25 cellular contexts compared by ENCODE assay signal in genomic region chr17:29883497-29883896, GRCh38. TPM values are rescaled to one million over a fixed set of nuclear protein-coding genes. Genes with fewer than 3 reads are reported as not detected.
DNase-seq lines count a peak whose midpoint lies in the region; ATAC-seq, FAIRE-seq and TF ChIP-seq lines count a peak whose summit lies in the region.
"Had no signal": no experiment of that assay in that cellular context is flagged by ENCODE, and none has a peak within 500 bp of the region (broad histone marks: within the 10 kb centered on the region; RNA-seq: fewer than 3 reads in every experiment).

No MANE protein-coding gene starts in this region.

- BruUV-seq in endothelial cell of umbilical vein (replicated peaks; lab: Mats Ljungman, UMichigan) = no TSS peak

- peak overlapping the region; percentile 11 for H3K27ac Mint-ChIP-seq in activated naive CD8-positive, alpha-beta T cell treated with anti-CD3 and anti-CD28 coated beads for 36 hours
- H3K27ac Mint-ChIP-seq in activated naive CD8-positive, alpha-beta T cell treated with anti-CD3 and anti-CD28 coated beads, Interleukin-2, amount 50 U/mL, for 24 hours = no peak overlapping the region
- H3K27ac Mint-ChIP-seq in stimulated activated memory B cell treated with anti-CD40 and anti-IgM and Interleukin-4, amounts not matched to agents 10 μg/mL and 1 μg/mL and 100 μg/mL, for 72 hours = peak overlapping the region; percentile 7
- H3K27ac Mint-ChIP-seq: activated CD4-positive, alpha-beta memory T cell treated with anti-CD3 and anti-CD28 coated beads, Interleukin-2, amount 10 ng/mL, durations not matched to agents 7 days and 5 days; activated naive CD8-positive, alpha-beta T cell treated with anti-CD3 and anti-CD28 coated beads, Interleukin-2, amount 10 ng/mL, durations not matched to agents 7 days and 5 days; dendritic cell treated with granulocyte-macrophage colony-stimulating factor and Interleukin-4, amounts not matched to agents 40 ng/mL and 50 ng/mL, for 4 days; GM23338; T-helper 2 cell treated with Interferon-gamma antibody and Interleukin-4, amounts not matched to agents 5 μg/mL and 100 μg/mL, for 36 hours; WTC11 had no signal

- no peak overlapping the region for H2AFZ ChIP-seq in endothelial cell of umbilical vein (ENCODE audit: low read depth, low read length)
- H2AFZ ChIP-seq: GM23338 had no signal

- DNase-seq in activated naive CD8-positive, alpha-beta T cell treated with anti-CD3 and anti-CD28 coated beads for 36 hours = no peak
- no peak for DNase-seq in activated naive CD8-positive, alpha-beta T cell treated with anti-CD3 and anti-CD28 coated beads, Interleukin-2, amount 50 U/mL, for 24 hours
- DNase-seq in NCI-H69 (lab: John Stamatoyannopoulos, UW) (peak; percentile 13), endothelial cell of umbilical vein (ENCODE audit: low read depth, low spot score) (peak; percentile 17), KBM-7 (no peak), NCI-H524 treated with DMSO at 0.1 percent for 48 hours (lab: John Stamatoyannopoulos, UW) (no peak), D341Med (ENCODE audit: low spot score) (no peak)
- DNase-seq: ACHN; activated CD4-positive, alpha-beta memory T cell treated with anti-CD3 and anti-CD28 coated beads, Interleukin-2, amount 10 ng/mL, durations not matched to agents 7 days and 5 days; activated naive CD8-positive, alpha-beta T cell treated with anti-CD3 and anti-CD28 coated beads, Interleukin-2, amount 10 ng/mL, durations not matched to agents 7 days and 5 days; DMS79; gastrocnemius medialis; left lung; NCI-H1417; NCI-H2107; NCI-H526; stimulated activated CD8-positive, alpha-beta memory T cell treated with anti-CD3 and anti-CD28 coated beads, Interleukin-4, amount 100 ng/mL, for 48 hours had no signal

- H3K9me3 ChIP-seq in endothelial cell of umbilical vein (replicated peaks; ENCODE audit: control insufficient read depth, insufficient read depth, low read length) = no peaks in the 10 kb centered on the region
- H3K9me3 ChIP-seq: gastrocnemius medialis, left lung, suprapubic skin had no signal

- no peak for FAIRE-seq in endothelial cell of umbilical vein (lab: Jason Lieb, UNC)

- no peak for TF ChIP-seq POLR2A in endothelial cell of umbilical vein (IDR thresholded peaks at IDR 0.05; ENCODE audit: low read depth, low read length)

- H3K4me1 ChIP-seq in endothelial cell of umbilical vein (ENCODE audit: control insufficient read depth, extremely low read depth, insufficient read depth, low read length) = peaks cover 11% of the 10 kb centered on the region
- H3K4me1 ChIP-seq: suprapubic skin had no signal

- no peak overlapping the region for H3K9ac ChIP-seq in endothelial cell of umbilical vein (replicated peaks; ENCODE audit: extremely low read depth, insufficient read depth, low read length)

- H3K27ac ChIP-seq in endothelial cell of umbilical vein (ENCODE audit: insufficient read depth, low read depth, low read length) = no peak overlapping the region
- H3K27ac ChIP-seq: epithelial cell of prostate, gastrocnemius medialis, left lung, SJCRH30, suprapubic skin had no signal

- peaks cover 4% of the 10 kb centered on the region for H4K20me1 ChIP-seq in endothelial cell of umbilical vein (replicated peaks; ENCODE audit: control insufficient read depth, extremely low read depth, insufficient read depth, low read length)

- peak overlapping the region; percentile 51 for H3K4me2 ChIP-seq in endothelial cell of umbilical vein (ENCODE audit: insufficient read depth, low read length)
- H3K4me2 ChIP-seq: GM23338 had no signal

- POLR2A ChIA-PET in endothelial cell of umbilical vein (lab: Charles Lee) = no interaction called here

- H3K9me3 Mint-ChIP-seq in activated naive CD8-positive, alpha-beta T cell treated with anti-CD3 and anti-CD28 coated beads for 36 hours = no peaks in the 10 kb centered on the region
- no peaks in the 10 kb centered on the region for H3K9me3 Mint-ChIP-seq in activated naive CD8-positive, alpha-beta T cell treated with anti-CD3 and anti-CD28 coated beads, Interleukin-2, amount 50 U/mL, for 24 hours
- no peaks in the 10 kb centered on the region for H3K9me3 Mint-ChIP-seq in stimulated activated memory B cell treated with anti-CD40 and anti-IgM and Interleukin-4, amounts not matched to agents 10 μg/mL and 1 μg/mL and 100 μg/mL, for 72 hours
- H3K9me3 Mint-ChIP-seq: activated CD4-positive, alpha-beta memory T cell treated with anti-CD3 and anti-CD28 coated beads, Interleukin-2, amount 10 ng/mL, durations not matched to agents 7 days and 5 days; activated naive CD8-positive, alpha-beta T cell treated with anti-CD3 and anti-CD28 coated beads, Interleukin-2, amount 10 ng/mL, durations not matched to agents 7 days and 5 days; dendritic cell treated with granulocyte-macrophage colony-stimulating factor and Interleukin-4, amounts not matched to agents 40 ng/mL and 50 ng/mL, for 4 days; GM23338; T-helper 2 cell treated with Interferon-gamma antibody and Interleukin-4, amounts not matched to agents 5 μg/mL and 100 μg/mL, for 36 hours; WTC11 had no signal

- no peaks in the 10 kb centered on the region for H3K36me3 ChIP-seq in endothelial cell of umbilical vein (ENCODE audit: control insufficient read depth in 2 of 2, extremely low read depth in 1 of 2, insufficient read depth in 2 of 2, low read length in 2 of 2)
- H3K36me3 ChIP-seq: gastrocnemius medialis, left lung, suprapubic skin had no signal

- H3K36me3 Mint-ChIP-seq in activated naive CD8-positive, alpha-beta T cell treated with anti-CD3 and anti-CD28 coated beads for 36 hours = peaks cover 10% of the 10 kb centered on the region
- H3K36me3 Mint-ChIP-seq in activated naive CD8-positive, alpha-beta T cell treated with anti-CD3 and anti-CD28 coated beads, Interleukin-2, amount 50 U/mL, for 24 hours (ENCODE audit: low read depth) = peaks cover 4% of the 10 kb centered on the region
- H3K36me3 Mint-ChIP-seq in stimulated activated memory B cell treated with anti-CD40 and anti-IgM and Interleukin-4, amounts not matched to agents 10 μg/mL and 1 μg/mL and 100 μg/mL, for 72 hours = peaks cover 10% of the 10 kb centered on the region
- H3K36me3 Mint-ChIP-seq: WTC11 had no signal

- no peak overlapping the region for H3K4me3 Mint-ChIP-seq in activated naive CD8-positive, alpha-beta T cell treated with anti-CD3 and anti-CD28 coated beads for 36 hours
- H3K4me3 Mint-ChIP-seq in activated naive CD8-positive, alpha-beta T cell treated with anti-CD3 and anti-CD28 coated beads, Interleukin-2, amount 50 U/mL, for 24 hours = no peak overlapping the region
- H3K4me3 Mint-ChIP-seq in stimulated activated memory B cell treated with anti-CD40 and anti-IgM and Interleukin-4, amounts not matched to agents 10 μg/mL and 1 μg/mL and 100 μg/mL, for 72 hours = no peak overlapping the region
- H3K4me3 Mint-ChIP-seq: activated CD4-positive, alpha-beta memory T cell treated with anti-CD3 and anti-CD28 coated beads, Interleukin-2, amount 10 ng/mL, durations not matched to agents 7 days and 5 days; activated naive CD8-positive, alpha-beta T cell treated with anti-CD3 and anti-CD28 coated beads, Interleukin-2, amount 10 ng/mL, durations not matched to agents 7 days and 5 days; dendritic cell treated with granulocyte-macrophage colony-stimulating factor and Interleukin-4, amounts not matched to agents 40 ng/mL and 50 ng/mL, for 4 days; GM23338; T-helper 2 cell treated with Interferon-gamma antibody and Interleukin-4, amounts not matched to agents 5 μg/mL and 100 μg/mL, for 36 hours; WTC11 had no signal

- peaks cover 14% of the 10 kb centered on the region for H3K79me2 ChIP-seq in endothelial cell of umbilical vein (ENCODE audit: control insufficient read depth, insufficient read depth, low read length)

- peaks cover 23% of the 10 kb centered on the region for H3K4me1 Mint-ChIP-seq in activated naive CD8-positive, alpha-beta T cell treated with anti-CD3 and anti-CD28 coated beads for 36 hours
- peaks cover 16% of the 10 kb centered on the region for H3K4me1 Mint-ChIP-seq in activated naive CD8-positive, alpha-beta T cell treated with anti-CD3 and anti-CD28 coated beads, Interleukin-2, amount 50 U/mL, for 24 hours
- peaks cover 42% of the 10 kb centered on the region for H3K4me1 Mint-ChIP-seq in stimulated activated memory B cell treated with anti-CD40 and anti-IgM and Interleukin-4, amounts not matched to agents 10 μg/mL and 1 μg/mL and 100 μg/mL, for 72 hours

- dilution Hi-C loops in endothelial cell of umbilical vein (cut with MboI; ENCODE audit: extremely low pct_ligation_motif_present, low sequenced_read_pairs) = no loop called here

- CTCF ChIA-PET in endothelial cell of umbilical vein (lab: Charles Lee) = no interaction called here

- no peak for TF ChIP-seq CTCF in endothelial cell of umbilical vein (IDR thresholded peaks at IDR 0.05; ENCODE audit: extremely low read depth in 1 of 2, insufficient read depth in 1 of 2, low read depth in 1 of 2, low read length in 2 of 2)

- no peak overlapping the region for H3K4me3 ChIP-seq in endothelial cell of umbilical vein (replicated peaks in 1 of 3; ENCODE audit: insufficient read depth in 1 of 3, low read depth in 1 of 3, low read length in 3 of 3)
- H3K4me3 ChIP-seq: gastrocnemius medialis, GM23338, left lung, SJCRH30, suprapubic skin had no signal

- in situ Hi-C loops in KBM-7 (cut with MboI; ENCODE audit: low pct_unique_long_range_greater_than_20kb, low sequenced_read_pairs) = no loop called here

- H3K27me3 Mint-ChIP-seq in activated naive CD8-positive, alpha-beta T cell treated with anti-CD3 and anti-CD28 coated beads for 36 hours = no peaks in the 10 kb centered on the region
- H3K27me3 Mint-ChIP-seq in activated naive CD8-positive, alpha-beta T cell treated with anti-CD3 and anti-CD28 coated beads, Interleukin-2, amount 50 U/mL, for 24 hours = no peaks in the 10 kb centered on the region
- H3K27me3 Mint-ChIP-seq in stimulated activated memory B cell treated with anti-CD40 and anti-IgM and Interleukin-4, amounts not matched to agents 10 μg/mL and 1 μg/mL and 100 μg/mL, for 72 hours = no peaks in the 10 kb centered on the region
- H3K27me3 Mint-ChIP-seq: activated CD4-positive, alpha-beta memory T cell treated with anti-CD3 and anti-CD28 coated beads, Interleukin-2, amount 10 ng/mL, durations not matched to agents 7 days and 5 days; activated naive CD8-positive, alpha-beta T cell treated with anti-CD3 and anti-CD28 coated beads, Interleukin-2, amount 10 ng/mL, durations not matched to agents 7 days and 5 days; dendritic cell treated with granulocyte-macrophage colony-stimulating factor and Interleukin-4, amounts not matched to agents 40 ng/mL and 50 ng/mL, for 4 days had no signal

- no peaks in the 10 kb centered on the region for H3K27me3 ChIP-seq in endothelial cell of umbilical vein (ENCODE audit: control insufficient read depth in 2 of 2, insufficient read depth in 2 of 2, low read length in 2 of 2)
- H3K27me3 ChIP-seq: gastrocnemius medialis, left lung, SJCRH30, suprapubic skin had no signal

- intact Hi-C loops in endothelial cell of umbilical vein (cut with micrococcal nuclease) = no loop called here

- no peak for ATAC-seq in activated naive CD8-positive, alpha-beta T cell treated with anti-CD3 and anti-CD28 coated beads, Interleukin-2, amount 50 U/mL, for 24 hours
- ATAC-seq in stimulated activated memory B cell treated with anti-CD40 and anti-IgM and Interleukin-4, amounts not matched to agents 10 μg/mL and 1 μg/mL and 100 μg/mL, for 72 hours = no peak
- ATAC-seq: gastrocnemius medialis, GM23338, left lung, WTC11 had no signal

- H3K9me1 ChIP-seq in endothelial cell of umbilical vein (replicated peaks; ENCODE audit: control insufficient read depth, extremely low read depth, insufficient read depth, low read length) = no peaks in the 10 kb centered on the region

RNA-seq across cellular contexts. Expression of gene SSH2, which starts 46.5 kb away (rescaled TPM):
- total RNA-seq in activated naive CD8-positive, alpha-beta T cell treated with anti-CD3 and anti-CD28 coated beads for 36 hours = 10 to 100 TPM; 26.7 to 26.8 TPM
- total RNA-seq in endothelial cell of umbilical vein = 52.1 and 60.9 TPM in 2 replicates
- 23.2 and 24.6 TPM in 2 replicates for polyA plus RNA-seq in endothelial cell of umbilical vein
- polyA plus RNA-seq in endothelial cell of umbilical vein (2011; cell fraction: cytosol; rRNA removed) = 23.7 and 24.2 TPM in 2 replicates
- 58.4 and 66.2 TPM in 2 replicates for polyA plus RNA-seq in endothelial cell of umbilical vein (2011; cell fraction: nucleus; rRNA removed)
- 36.7 and 46.6 TPM in 2 replicates for polyA plus RNA-seq in endothelial cell of umbilical vein (2012)
- 97.4 and 99.7 TPM in 2 replicates for polyA minus RNA-seq in endothelial cell of umbilical vein
- polyA minus RNA-seq in endothelial cell of umbilical vein (2011; cell fraction: cytosol; rRNA and poly(A)+ RNA removed) = 24.4 TPM
- polyA minus RNA-seq in endothelial cell of umbilical vein (2011; cell fraction: nucleus; rRNA and poly(A)+ RNA removed) = 92.7 and 120 TPM in 2 replicates

RNA-seq across cellular contexts. Expression of gene EFCAB5, which starts 57.9 kb away (rescaled TPM):
- 1 to 10 TPM in 1 of 2 experiments, under 1 TPM in 1; 0.46 to 1.1 TPM for total RNA-seq in activated naive CD8-positive, alpha-beta T cell treated with anti-CD3 and anti-CD28 coated beads for 36 hours
- 0.40 and 0.44 TPM in 2 replicates for total RNA-seq in endothelial cell of umbilical vein
- polyA plus RNA-seq in endothelial cell of umbilical vein = 0.03 and 0.04 TPM in 2 replicates
- polyA plus RNA-seq in endothelial cell of umbilical vein (2011; cell fraction: cytosol; rRNA removed) = 0.08 and 0.26 TPM in 2 replicates
- 0.57 and 1.0 TPM in 2 replicates for polyA plus RNA-seq in endothelial cell of umbilical vein (2011; cell fraction: nucleus; rRNA removed)
- polyA plus RNA-seq in endothelial cell of umbilical vein (2012) = 0.54 and 0.59 TPM in 2 replicates
- polyA minus RNA-seq in endothelial cell of umbilical vein = not detected in 2 replicates
- not detected for polyA minus RNA-seq in endothelial cell of umbilical vein (2011; cell fraction: cytosol; rRNA and poly(A)+ RNA removed)
- 0.58 and 0.87 TPM in 2 replicates for polyA minus RNA-seq in endothelial cell of umbilical vein (2011; cell fraction: nucleus; rRNA and poly(A)+ RNA removed)
- total RNA-seq: GM23338, SJCRH30 had no signal

Comparison
In these comparisons a context has a peak if more than half of its experiments do, and no peak if none do; other contexts are left out.
1. DNase-seq: peak in NCI-H69 (single experiment) and endothelial cell of umbilical vein (single experiment); none in activated naive CD8-positive, alpha-beta T cell treated with anti-CD3 and anti-CD28 coated beads for 36 hours (single experiment), activated naive CD8-positive, alpha-beta T cell treated with anti-CD3 and anti-CD28 coated beads, Interleukin-2, amount 50 U/mL, for 24 hours (single experiment), KBM-7 (single experiment), NCI-H524 treated with DMSO at 0.1 percent for 48 hours (single experiment) and D341Med (single experiment).